ENCODE assay signal across 28 cellular contexts in the genomic region with DNA sequence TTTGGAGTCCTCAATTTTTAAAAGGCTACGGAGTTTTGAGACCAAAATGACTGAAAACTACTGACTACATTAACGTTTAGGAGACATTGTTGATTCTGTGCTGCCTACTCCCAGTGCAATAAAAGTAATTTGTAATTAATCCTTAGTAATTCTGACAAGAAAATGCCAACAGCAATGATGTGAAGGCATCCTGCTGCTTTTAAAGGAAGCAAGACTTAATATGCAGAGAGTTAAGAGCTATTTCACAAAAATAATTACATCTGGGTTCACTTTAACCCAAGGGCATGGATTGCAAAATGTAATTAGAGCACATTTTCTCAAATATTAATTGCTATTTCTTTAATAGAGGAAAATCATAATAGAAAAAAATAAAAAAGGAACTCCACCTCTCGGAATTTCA. TPM values are rescaled to one million over a fixed set of nuclear protein-coding genes. Genes with fewer than 3 reads are reported as not detected.
"Had no signal": no experiment of that assay in that cellular context is flagged by ENCODE, and none has a peak within 500 bp of the region (broad histone marks: within the 10 kb centered on the region; RNA-seq: fewer than 3 reads in every experiment).

No MANE protein-coding gene starts in this region.

- H3K4me2 ChIP-seq: hepatocyte, neural progenitor cell had no signal

- H3K9me3 ChIP-seq: gastroesophageal sphincter, heart left ventricle, prostate gland, right atrium auricular region, stomach, thoracic aorta, tibial nerve, upper lobe of left lung had no signal

- H3K4me3 ChIP-seq: dorsolateral prefrontal cortex, gastroesophageal sphincter, heart left ventricle, hepatocyte, neural progenitor cell, prostate gland, right atrium auricular region, smooth muscle cell, stomach, thoracic aorta, tibial nerve, upper lobe of left lung had no signal

- H3K27me3 ChIP-seq: gastroesophageal sphincter, right atrium auricular region, stomach, tibial nerve, upper lobe of left lung had no signal

- H2AFZ ChIP-seq: hepatocyte, neural progenitor cell had no signal

- H3K9ac ChIP-seq: neural progenitor cell had no signal

- H3K4me1 ChIP-seq: foreskin keratinocyte, gastroesophageal sphincter, neural progenitor cell, prostate gland, stomach had no signal

- ATAC-seq: stimulated activated effector memory CD8-positive, alpha-beta T cell treated with anti-CD3 and anti-CD28 coated beads, Interleukin-12 subunit alpha, Interleukin-12 subunit beta, amount 100 ng/mL, for 72 hours had no signal

- DNase-seq: cortex of kidney; dorsolateral prefrontal cortex; effector CD4-positive, alpha-beta T cell; foreskin keratinocyte; heart left ventricle; kidney; mammary epithelial cell; midbrain; naive thymus-derived CD4-positive, alpha-beta T cell; nucleus accumbens; stimulated activated CD4-positive, alpha-beta T cell treated with anti-CD3 and anti-CD28 coated beads, Interleukin-12 subunit alpha, Interleukin-12 subunit beta, amount 100 ng/mL, for 4 hours; stimulated activated CD4-positive, alpha-beta T cell treated with anti-CD3 and anti-CD28 coated beads, Interleukin-1b, Interleukin-23, amount 100 ng/mL, for 48 hours; stimulated activated CD4-positive, alpha-beta T cell treated with anti-CD3 and anti-CD28 coated beads, Interleukin-4, amount 100 ng/mL, for 1 hour; stimulated activated naive CD4-positive, alpha-beta T cell treated with Interleukin-2 at 50 U/mL for 16 hours; stomach; substantia nigra; upper lobe of left lung had no signal

- H3K27ac ChIP-seq: foreskin keratinocyte, gastroesophageal sphincter, hepatocyte, neural progenitor cell, prostate gland, thoracic aorta had no signal

- H3K36me3 ChIP-seq: gastroesophageal sphincter, heart left ventricle, neural progenitor cell, prostate gland, right atrium auricular region, stomach, thoracic aorta, tibial nerve, upper lobe of left lung had no signal

RNA-seq across cellular contexts. Expression of a gene that starts 22.6 kb away (rescaled TPM):
- total RNA-seq: fibroblast of lung, foreskin keratinocyte, hepatocyte, mammary epithelial cell, osteocyte, smooth muscle cell had no signal
- polyA plus RNA-seq: fibroblast of lung, foreskin keratinocyte, hepatocyte, mammary epithelial cell, smooth muscle cell had no signal
